In the genomic region with DNA sequence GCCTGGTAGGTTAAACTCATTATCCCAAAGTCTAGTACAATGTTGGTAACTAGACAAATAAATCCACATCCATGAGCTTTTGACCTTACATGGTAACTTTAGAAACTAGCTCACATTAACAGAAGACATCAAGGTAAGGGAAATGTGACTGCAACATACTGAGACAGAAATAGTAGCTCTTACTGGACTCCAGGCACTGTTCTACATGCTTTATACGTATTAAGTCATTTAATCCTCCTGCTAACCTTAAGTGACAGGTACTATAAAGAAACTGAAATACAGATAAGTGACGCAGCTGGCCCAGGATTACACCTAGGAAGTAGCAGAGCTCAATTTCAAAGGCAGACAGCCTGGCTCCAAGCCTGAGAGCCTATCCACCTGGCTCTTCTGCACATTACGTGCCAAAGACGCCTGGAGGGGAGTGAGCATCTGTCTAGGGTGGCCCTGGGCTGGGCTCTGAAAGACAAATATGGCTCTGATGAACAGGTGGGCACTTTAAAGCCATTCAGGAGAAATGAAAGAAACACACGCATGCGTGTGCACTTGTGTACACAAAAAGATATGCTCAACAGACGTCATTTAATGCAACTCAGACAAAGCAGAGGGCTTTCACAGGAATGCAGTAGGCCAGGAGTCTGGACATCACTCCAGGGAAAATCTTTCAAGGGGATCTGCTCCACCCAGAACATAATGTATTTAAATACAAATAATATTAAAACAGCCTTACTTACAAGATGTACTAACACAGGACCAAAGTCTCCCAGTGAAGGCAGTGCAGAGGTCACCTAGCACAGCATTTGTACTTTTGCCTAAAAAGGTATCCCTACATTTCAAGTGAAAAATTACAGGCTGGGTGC, we compare ENCODE assay signal across 9 cellular contexts. TPM values are rescaled to one million over a fixed set of nuclear protein-coding genes. Genes with fewer than 3 reads are reported as not detected.
A peak's percentile ranks its signal among the peaks of the same experiment; 100 is the strongest.
DNase-seq lines count a peak whose midpoint lies in the region; ATAC-seq and TF ChIP-seq lines count a peak whose summit lies in the region.
"Had no signal": no experiment of that assay in that cellular context is flagged by ENCODE, and none has a peak within 500 bp of the region (broad histone marks: within the 10 kb centered on the region; RNA-seq: fewer than 3 reads in every experiment).

No MANE protein-coding gene starts in this region.

- H3K36me3 Mint-ChIP-seq in endothelial cell (ENCODE audit: low read depth, unreplicated experiment), result peaks cover 23% of the 10 kb centered on the region
- H3K36me3 Mint-ChIP-seq in stimulated activated effector memory CD8-positive, alpha-beta T cell treated with anti-CD3 and anti-CD28 coated beads, Interleukin-12 subunit alpha, Interleukin-12 subunit beta, amount 100 ng/mL, for 72 hours, result peaks cover 61% of the 10 kb centered on the region

- H3K27me3 ChIP-seq in dorsolateral prefrontal cortex, result no peaks in the 10 kb centered on the region

- intact Hi-C loops in dorsolateral prefrontal cortex (cut with DNase I), result loop anchor here in 1 of 2 donors (10.0 kb wide), 1 partner anchor 122 kb away; a partner anchor contains a TSS

- peak overlapping the region; percentile 37 for H3K27ac Mint-ChIP-seq in endothelial cell (ENCODE audit: unreplicated experiment)
- H3K27ac Mint-ChIP-seq in stimulated activated effector memory CD8-positive, alpha-beta T cell treated with anti-CD3 and anti-CD28 coated beads, Interleukin-12 subunit alpha, Interleukin-12 subunit beta, amount 100 ng/mL, for 72 hours, result peak overlapping the region; percentile 18

- H3K27ac ChIP-seq in dorsolateral prefrontal cortex, result peak overlapping the region in 5 of 59 donors; percentile 5 to 55 (median 17)

- H3K4me3 Mint-ChIP-seq in endothelial cell (ENCODE audit: unreplicated experiment), result no peak overlapping the region
- H3K4me3 Mint-ChIP-seq in stimulated activated effector memory CD8-positive, alpha-beta T cell treated with anti-CD3 and anti-CD28 coated beads, Interleukin-12 subunit alpha, Interleukin-12 subunit beta, amount 100 ng/mL, for 72 hours, result no peak overlapping the region

- H3K27me3 Mint-ChIP-seq in endothelial cell (ENCODE audit: unreplicated experiment), result peaks cover 12% of the 10 kb centered on the region

- DNase-seq in activated CD4-positive, CD25-positive, alpha-beta regulatory T cell treated with anti-CD3 and anti-CD28 coated beads, Interleukin-2, amount 50 U/mL, for 72 hours, result no peak
- peak; percentile 42 for DNase-seq in NCI-H526 treated with DMSO at 0.1 percent for 48 hours (lab: John Stamatoyannopoulos, UW)
- DNase-seq in endothelial cell (ENCODE audit: low spot score), result no peak
- DNase-seq in stimulated activated effector memory CD8-positive, alpha-beta T cell treated with anti-CD3 and anti-CD28 coated beads, Interleukin-12 subunit alpha, Interleukin-12 subunit beta, amount 100 ng/mL, for 72 hours (ENCODE audit: low spot score in 2 of 2), result no peak
- DNase-seq in dorsolateral prefrontal cortex, result no peak
- no peak for DNase-seq in left lobe of liver (ENCODE audit: low spot score)
- DNase-seq in hypothalamus (lab: John Stamatoyannopoulos, UW), result no peak
- DNase-seq: KBM-7 had no signal

- peaks cover 52% of the 10 kb centered on the region for H3K4me1 Mint-ChIP-seq in endothelial cell (ENCODE audit: unreplicated experiment)
- H3K4me1 Mint-ChIP-seq in stimulated activated effector memory CD8-positive, alpha-beta T cell treated with anti-CD3 and anti-CD28 coated beads, Interleukin-12 subunit alpha, Interleukin-12 subunit beta, amount 100 ng/mL, for 72 hours, result peaks cover 69% of the 10 kb centered on the region

- TF ChIP-seq CTCF in endothelial cell (IDR thresholded peaks at IDR 0.05; ENCODE audit: unreplicated experiment) (no peak), dorsolateral prefrontal cortex (IDR thresholded peaks at IDR 0.05 in 54 of 56, conservative IDR thresholded peaks at IDR 0.05 in 2 of 56; ENCODE audit: low read depth in 1 of 56, partially characterized antibody in 56 of 56) (no peak)

- H3K9me3 Mint-ChIP-seq in endothelial cell (ENCODE audit: unreplicated experiment), result no peaks in the 10 kb centered on the region
- no peaks in the 10 kb centered on the region for H3K9me3 Mint-ChIP-seq in stimulated activated effector memory CD8-positive, alpha-beta T cell treated with anti-CD3 and anti-CD28 coated beads, Interleukin-12 subunit alpha, Interleukin-12 subunit beta, amount 100 ng/mL, for 72 hours

- ATAC-seq in activated CD4-positive, CD25-positive, alpha-beta regulatory T cell treated with anti-CD3 and anti-CD28 coated beads, Interleukin-2, amount 50 U/mL, for 24 hours, result peak; percentile 17 to 18
- no peak for ATAC-seq in stimulated activated effector memory CD8-positive, alpha-beta T cell treated with anti-CD3 and anti-CD28 coated beads, Interleukin-12 subunit alpha, Interleukin-12 subunit beta, amount 100 ng/mL, for 72 hours
- ATAC-seq in left lobe of liver, result no peak

- H3K4me3 ChIP-seq in dorsolateral prefrontal cortex, result no peak overlapping the region

RNA-seq across cellular contexts. Expression of a gene that starts 4.4 kb away (rescaled TPM):
- total RNA-seq in endothelial cell (ENCODE audit: unreplicated experiment), result 84.7 TPM
- 10 to 100 TPM; 40.0 to 83.3 (median 56.8) TPM for total RNA-seq in dorsolateral prefrontal cortex
- total RNA-seq in left lobe of liver, result 20.5 TPM

RNA-seq across cellular contexts. Expression of a gene that starts 50.0 kb away (rescaled TPM):
- total RNA-seq in endothelial cell (ENCODE audit: unreplicated experiment) (19.6 TPM), dorsolateral prefrontal cortex (10 to 100 TPM; 16.0 to 38.5 (median 26.0) TPM), left lobe of liver (49.1 TPM)

RNA-seq across cellular contexts. Expression of a gene that starts 58.7 kb away (rescaled TPM):
- 86.9 TPM for total RNA-seq in endothelial cell (ENCODE audit: unreplicated experiment)
- total RNA-seq in dorsolateral prefrontal cortex, result 10 to 100 TPM; 43.9 to 94.5 (median 65.1) TPM
- 43.0 TPM for total RNA-seq in left lobe of liver

Comparison
In these comparisons a context has a peak if more than half of its experiments do, and no peak if none do; other contexts are left out.
1. ATAC-seq: peak in activated CD4-positive, CD25-positive, alpha-beta regulatory T cell treated with anti-CD3 and anti-CD28 coated beads, Interleukin-2, amount 50 U/mL, for 24 hours (2 of 2); none in stimulated activated effector memory CD8-positive, alpha-beta T cell treated with anti-CD3 and anti-CD28 coated beads, Interleukin-12 subunit alpha, Interleukin-12 subunit beta, amount 100 ng/mL, for 72 hours (single experiment) and left lobe of liver (single experiment).